Comparison of ENCODE assay signal across 12 cellular contexts in genomic region chr4:109462297-109462696, GRCh38. TPM values are rescaled to one million over a fixed set of nuclear protein-coding genes. Genes with fewer than 3 reads are reported as not detected.
DNase-seq lines count a peak whose midpoint lies in the region; ATAC-seq and TF ChIP-seq lines count a peak whose summit lies in the region.
"Had no signal": no experiment of that assay in that cellular context is flagged by ENCODE, and none has a peak within 500 bp of the region (broad histone marks: within the 10 kb centered on the region; RNA-seq: fewer than 3 reads in every experiment).

No MANE protein-coding gene starts in this region.

- H3K4me3 ChIP-seq in fibroblast of pulmonary artery (replicated peaks; ENCODE audit: low read depth, low read length) (no peak overlapping the region), ovary (no peak overlapping the region)
- H3K4me3 ChIP-seq: lung, upper lobe of left lung had no signal

- ATAC-seq in GM18498 (IDR thresholded peaks at IDR 0.05; ENCODE audit: unreplicated experiment) (peak; percentile 91), GM21367 (IDR thresholded peaks at IDR 0.05; ENCODE audit: unreplicated experiment) (peak; percentile 95), HG03521 (IDR thresholded peaks at IDR 0.05; ENCODE audit: unreplicated experiment) (peak; percentile 74), HG03097 (IDR thresholded peaks at IDR 0.05; ENCODE audit: low FRiP score, unreplicated experiment) (no peak)

- H3K4me1 ChIP-seq in ovary (ENCODE audit: insufficient read depth), result no peaks in the 10 kb centered on the region

- no peak overlapping the region for H3K27ac ChIP-seq in ovary
- H3K27ac ChIP-seq: upper lobe of left lung had no signal

- TF ChIP-seq POLR2A in ovary (IDR thresholded peaks at IDR 0.05), result no peak

- 52 to 62% (median 55%) methylated on average over 3 of the region's 3 CpGs for WGBS in ovary, 3 donors

- peak; percentile 31 for DNase-seq in fibroblast of pulmonary artery (ENCODE audit: low read depth)
- DNase-seq in ovary, result no peak
- DNase-seq in stimulated activated CD8-positive, alpha-beta memory T cell treated with anti-CD3 and anti-CD28 coated beads, Interleukin-4, amount 100 ng/mL, for 48 hours, result no peak
- DNase-seq in posterior vena cava (ENCODE audit: low spot score), result no peak
- DNase-seq: activated T-cell treated with anti-CD3 and anti-CD28 coated beads for 4 hours; NK-92 treated with Interleukin-12 subunit alpha and Interleukin-12 subunit beta, amount 100 ng/mL, for 24 hours; upper lobe of left lung had no signal

- H3K9me3 ChIP-seq in ovary, result no peaks in the 10 kb centered on the region
- H3K9me3 ChIP-seq: upper lobe of left lung had no signal

- H3K27me3 ChIP-seq in ovary, result no peaks in the 10 kb centered on the region
- H3K27me3 ChIP-seq: upper lobe of left lung had no signal

- no peak for TF ChIP-seq CTCF in fibroblast of pulmonary artery (IDR thresholded peaks at IDR 0.05; ENCODE audit: low read length, missing control alignments)
- TF ChIP-seq CTCF in ovary (IDR thresholded peaks at IDR 0.05), result no peak

- intact Hi-C loops in ovary (cut with DNase I), result no loop called here
- intact Hi-C loops in posterior vena cava (cut with DNase I), result no loop called here

- no peaks in the 10 kb centered on the region for H3K36me3 ChIP-seq in ovary

- no peak for TF ChIP-seq EP300 in ovary (IDR thresholded peaks at IDR 0.05)

RNA-seq across cellular contexts. Expression of gene SEC24B, which starts 28.7 kb away (rescaled TPM):
- 10 to 100 TPM; 31.1 to 40.7 (median 33.8) TPM for total RNA-seq in ovary
- 10 to 100 TPM; 17.2 to 35.6 TPM for polyA plus RNA-seq in ovary
- 10 to 100 TPM; 29.6 to 33.9 TPM for total RNA-seq in posterior vena cava
